In the genomic region with DNA sequence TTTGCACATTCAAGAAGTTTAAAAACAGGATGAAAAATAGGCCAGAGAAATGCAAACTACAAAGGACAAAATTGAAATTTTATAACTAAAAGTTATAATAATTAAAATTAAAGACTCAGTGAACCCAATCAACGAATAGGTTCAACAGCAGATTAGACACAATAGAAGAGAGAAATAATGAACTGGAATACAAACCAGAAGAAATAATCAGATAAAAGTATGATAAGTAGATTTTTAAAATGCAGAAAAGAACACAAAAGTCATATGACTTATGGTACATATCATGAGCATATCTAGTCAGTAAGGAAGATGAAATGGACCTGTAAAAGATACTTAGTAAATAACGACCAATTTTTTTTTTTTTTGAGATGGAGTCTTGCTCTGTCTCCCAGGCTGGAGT, we compare ENCODE assay signal across 29 cellular contexts.
"Had no signal": no experiment of that assay in that cellular context is flagged by ENCODE, and none has a peak within 500 bp of the region (broad histone marks: within the 10 kb centered on the region; RNA-seq: fewer than 3 reads in every experiment).

No MANE protein-coding gene starts in this region.

- H3K27me3 ChIP-seq: colonic mucosa, dorsolateral prefrontal cortex, esophagus squamous epithelium, gastrocnemius medialis, heart left ventricle, hepatocyte had no signal

- H3K4me1 Mint-ChIP-seq: endodermal cell had no signal

- H3K36me3 ChIP-seq: colonic mucosa, esophagus muscularis mucosa, esophagus squamous epithelium, gastrocnemius medialis, gastroesophageal sphincter, heart left ventricle, heart right ventricle had no signal

- H3K9me3 ChIP-seq: colonic mucosa, gastrocnemius medialis had no signal

- H3K4me2 ChIP-seq: hepatocyte had no signal

- FAIRE-seq: endometrium, endothelial cell of umbilical vein, frontal cortex had no signal

- H2AFZ ChIP-seq: hepatocyte had no signal

- DNase-seq: colonic mucosa; cortex of kidney; dermis blood vessel endothelial cell; dorsolateral prefrontal cortex; effector CD4-positive, alpha-beta T cell; effector CD8-positive, alpha-beta T cell; effector memory CD4-positive, alpha-beta T cell; effector memory CD8-positive, alpha-beta T cell; endodermal cell; erythroblast; esophagus squamous epithelium; foreskin fibroblast; foreskin keratinocyte; foreskin melanocyte; gastrocnemius medialis; glutamatergic neuron; head of caudate nucleus; heart left ventricle; heart right ventricle had no signal

- ATAC-seq: effector memory CD8-positive, alpha-beta T cell; esophagus mucosa; foreskin keratinocyte; gastrocnemius medialis; gastroesophageal sphincter; heart left ventricle; heart right ventricle had no signal

- H3K4me3 Mint-ChIP-seq: dendritic cell treated with granulocyte-macrophage colony-stimulating factor and Interleukin-4, amounts not matched to agents 40 ng/mL and 50 ng/mL, for 4 days; effector memory CD8-positive, alpha-beta T cell; endodermal cell had no signal

- H3K4me1 ChIP-seq: colonic mucosa, esophagus muscularis mucosa, esophagus squamous epithelium, foreskin keratinocyte, gastrocnemius medialis, gastroesophageal sphincter, heart left ventricle, heart right ventricle had no signal

- H3K79me2 ChIP-seq: hepatocyte had no signal

- H3K4me3 ChIP-seq: colonic mucosa, coronary artery, dorsolateral prefrontal cortex, esophagus muscularis mucosa, esophagus squamous epithelium, gastrocnemius medialis, gastroesophageal sphincter, heart left ventricle, heart right ventricle, hepatocyte had no signal

- H3K27ac ChIP-seq: colonic mucosa, coronary artery, dorsolateral prefrontal cortex, epithelial cell of prostate, esophagus muscularis mucosa, esophagus squamous epithelium, foreskin keratinocyte, gastrocnemius medialis, gastroesophageal sphincter, heart left ventricle, heart right ventricle, hepatocyte had no signal
